Comparison of ENCODE assay signal across 8 cellular contexts in the genomic region with DNA sequence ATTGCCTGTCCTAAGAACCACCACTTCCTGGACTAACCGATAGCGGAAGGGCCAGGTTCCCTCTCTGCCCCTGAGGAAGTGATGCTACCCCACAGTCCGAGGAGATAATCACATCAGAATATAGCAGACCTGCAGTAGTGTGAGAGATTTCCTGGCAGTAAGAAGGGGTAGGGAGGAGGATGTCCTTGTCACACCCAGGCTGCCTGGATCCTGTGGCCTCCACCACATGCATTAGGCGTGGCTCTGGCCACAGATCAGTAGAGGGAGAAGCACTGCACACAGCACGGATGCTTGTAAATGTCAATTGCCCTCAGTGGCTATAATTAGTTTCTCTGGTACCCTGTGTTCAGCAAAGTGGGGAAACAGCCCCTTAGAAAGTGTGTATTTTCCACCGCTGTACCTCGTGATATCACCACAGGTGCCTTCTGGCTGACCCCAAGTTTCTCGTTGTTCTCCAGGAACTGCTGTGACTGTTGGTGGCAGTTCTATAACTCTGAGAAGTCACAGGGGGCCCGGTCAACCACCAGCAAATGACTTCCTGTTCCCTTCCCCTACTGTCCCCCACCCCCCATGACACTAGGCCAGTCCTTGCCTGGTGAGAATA.
DNase-seq lines count a peak whose midpoint lies in the region; ATAC-seq, FAIRE-seq and TF ChIP-seq lines count a peak whose summit lies in the region.

No MANE protein-coding gene starts in this region.

- ATAC-seq in HG02884 (IDR thresholded peaks at IDR 0.05; ENCODE audit: unreplicated experiment): peak; percentile 75
- ATAC-seq in WTC11: no peak

- CTCF ChIA-PET in activated CD4-positive, alpha-beta T cell treated with anti-CD3 and anti-CD28 coated beads, Interleukin-2, amount 10 ng/mL, durations not matched to agents 7 days and 5 days (lab: Charles Lee): interaction anchor here (0.5 to 1.3 kb wide), 3 partner anchors 21 to 88 kb away, joined by 3 to 5 read pairs (median 4); no protein-coding TSS in a partner anchor
- CTCF ChIA-PET in WTC11 (lab: Charles Lee): no interaction called here

- no peak overlapping the region for H3K4me3 ChIP-seq in kidney (ENCODE audit: low read length in 2 of 2)

- no peak for TF ChIP-seq CTCF in WTC11 (IDR thresholded peaks at IDR 0.05)
- no peak for TF ChIP-seq CTCF in kidney (IDR thresholded peaks at IDR 0.05; ENCODE audit: borderline replicate concordance, extremely low read depth, insufficient read depth)

- peak overlapping the region; percentile 79 for H3K27ac Mint-ChIP-seq in activated CD4-positive, alpha-beta T cell treated with anti-CD3 and anti-CD28 coated beads, Interleukin-2, amount 10 ng/mL, durations not matched to agents 7 days and 5 days
- no peak overlapping the region for H3K27ac Mint-ChIP-seq in WTC11

- intact Hi-C loops in kidney (cut with DNase I): no loop called here

- peak; percentile 21 for DNase-seq in activated CD4-positive, alpha-beta T cell treated with anti-CD3 and anti-CD28 coated beads, Interleukin-2, amount 10 ng/mL, durations not matched to agents 7 days and 5 days
- DNase-seq in activated CD4-positive, alpha-beta T cell treated with anti-CD3 and anti-CD28 coated beads, Interleukin-2, amount 50 U/mL, for 1 hour: no peak
- DNase-seq in SIG-M5 (lab: John Stamatoyannopoulos, UW) (peak; percentile 42), myocyte (ENCODE audit: low read depth) (peak; percentile 65), amygdala (lab: John Stamatoyannopoulos, UW) (no peak), WTC11 (ENCODE audit: low spot score) (no peak), kidney (no peak)

- POLR2A ChIA-PET in activated CD4-positive, alpha-beta T cell treated with anti-CD3 and anti-CD28 coated beads, Interleukin-2, amount 10 ng/mL, durations not matched to agents 7 days and 5 days (lab: Charles Lee): no interaction called here
- POLR2A ChIA-PET in WTC11 (lab: Charles Lee): no interaction called here

- H3K9me3 Mint-ChIP-seq in activated CD4-positive, alpha-beta T cell treated with anti-CD3 and anti-CD28 coated beads, Interleukin-2, amount 10 ng/mL, durations not matched to agents 7 days and 5 days: no peaks in the 10 kb centered on the region
- no peaks in the 10 kb centered on the region for H3K9me3 Mint-ChIP-seq in WTC11

- H3K9ac ChIP-seq in kidney (ENCODE audit: low read length in 2 of 2): no peak overlapping the region

- H3K36me3 ChIP-seq in kidney (ENCODE audit: control insufficient read depth in 1 of 2, insufficient read depth in 2 of 2, low read length in 2 of 2): no peaks in the 10 kb centered on the region

- H3K36me3 Mint-ChIP-seq in activated CD4-positive, alpha-beta T cell treated with anti-CD3 and anti-CD28 coated beads, Interleukin-2, amount 10 ng/mL, durations not matched to agents 7 days and 5 days (ENCODE audit: low read depth): no peaks in the 10 kb centered on the region
- no peaks in the 10 kb centered on the region for H3K36me3 Mint-ChIP-seq in WTC11

- H3K9me3 ChIP-seq in kidney (ENCODE audit: control insufficient read depth in 1 of 2, low read length in 2 of 2): no peaks in the 10 kb centered on the region

- FAIRE-seq in kidney (lab: Jason Lieb, UNC): no peak

- H3K4me3 Mint-ChIP-seq in activated CD4-positive, alpha-beta T cell treated with anti-CD3 and anti-CD28 coated beads, Interleukin-2, amount 10 ng/mL, durations not matched to agents 7 days and 5 days: no peak overlapping the region
- no peak overlapping the region for H3K4me3 Mint-ChIP-seq in WTC11

- no peak overlapping the region for H3K27ac ChIP-seq in kidney (ENCODE audit: low read depth in 2 of 2, low read length in 2 of 2)

- H3K4me1 Mint-ChIP-seq in activated CD4-positive, alpha-beta T cell treated with anti-CD3 and anti-CD28 coated beads, Interleukin-2, amount 10 ng/mL, durations not matched to agents 7 days and 5 days: peaks cover 46% of the 10 kb centered on the region
- H3K4me1 Mint-ChIP-seq in WTC11: peaks cover 10% of the 10 kb centered on the region

- peaks cover 8% of the 10 kb centered on the region for H3K27me3 Mint-ChIP-seq in activated CD4-positive, alpha-beta T cell treated with anti-CD3 and anti-CD28 coated beads, Interleukin-2, amount 10 ng/mL, durations not matched to agents 7 days and 5 days
- no peaks in the 10 kb centered on the region for H3K27me3 Mint-ChIP-seq in WTC11 (ENCODE audit: low read depth)

- no peaks in the 10 kb centered on the region for H3K4me1 ChIP-seq in kidney (ENCODE audit: control insufficient read depth in 1 of 2, insufficient read depth in 1 of 2, low read depth in 1 of 2, low read length in 2 of 2)

TF ChIP-seq in WTC11, 78 proteins besides CTCF, POLR2A, EP300 and RAD21 (continues in another document):
- TF ChIP-seq MLX (CRISPR knock-in tag; IDR thresholded peaks at IDR 0.05): no peak
- no peak for TF ChIP-seq CDX4 (CRISPR knock-in tag; IDR thresholded peaks at IDR 0.05; ENCODE audit: borderline replicate concordance)
- no peak for TF ChIP-seq NFE2L1 (CRISPR knock-in tag; IDR thresholded peaks at IDR 0.05)
- TF ChIP-seq RELA (CRISPR knock-in tag; IDR thresholded peaks at IDR 0.05; ENCODE audit: borderline replicate concordance): no peak
- TF ChIP-seq ZNF232 (CRISPR knock-in tag; IDR thresholded peaks at IDR 0.05): no peak
- no peak for TF ChIP-seq E2F5 (CRISPR knock-in tag; IDR thresholded peaks at IDR 0.05)
- TF ChIP-seq SP1 (CRISPR knock-in tag; conservative IDR thresholded peaks at IDR 0.05): no peak
- no peak for TF ChIP-seq PREB (CRISPR knock-in tag; IDR thresholded peaks at IDR 0.05; ENCODE audit: borderline replicate concordance)
- no peak for TF ChIP-seq ELF4 (CRISPR knock-in tag; IDR thresholded peaks at IDR 0.05; ENCODE audit: low read depth)
- no peak for TF ChIP-seq ZBTB21 (CRISPR knock-in tag; IDR thresholded peaks at IDR 0.05; ENCODE audit: borderline replicate concordance)
- TF ChIP-seq ZNF532 (CRISPR knock-in tag; IDR thresholded peaks at IDR 0.05; ENCODE audit: borderline replicate concordance): no peak
- TF ChIP-seq ZNF671 (CRISPR knock-in tag; IDR thresholded peaks at IDR 0.05): no peak
- TF ChIP-seq CREB1 (CRISPR knock-in tag; IDR thresholded peaks at IDR 0.05): no peak
- TF ChIP-seq JUN (CRISPR knock-in tag; IDR thresholded peaks at IDR 0.05): no peak
- TF ChIP-seq TEAD1 (CRISPR knock-in tag; IDR thresholded peaks at IDR 0.05): no peak
- TF ChIP-seq SOX15 (CRISPR knock-in tag; IDR thresholded peaks at IDR 0.05): no peak

Comparison
In these comparisons a context has a peak if more than half of its experiments do, and no peak if none do; other contexts are left out.
1. DNase-seq: peak in activated CD4-positive, alpha-beta T cell treated with anti-CD3 and anti-CD28 coated beads, Interleukin-2, amount 10 ng/mL, durations not matched to agents 7 days and 5 days (single experiment), SIG-M5 (single experiment) and myocyte (single experiment); none in activated CD4-positive, alpha-beta T cell treated with anti-CD3 and anti-CD28 coated beads, Interleukin-2, amount 50 U/mL, for 1 hour (single experiment), amygdala (0 of 56), WTC11 (single experiment) and kidney (single experiment).